In the genomic region with DNA sequence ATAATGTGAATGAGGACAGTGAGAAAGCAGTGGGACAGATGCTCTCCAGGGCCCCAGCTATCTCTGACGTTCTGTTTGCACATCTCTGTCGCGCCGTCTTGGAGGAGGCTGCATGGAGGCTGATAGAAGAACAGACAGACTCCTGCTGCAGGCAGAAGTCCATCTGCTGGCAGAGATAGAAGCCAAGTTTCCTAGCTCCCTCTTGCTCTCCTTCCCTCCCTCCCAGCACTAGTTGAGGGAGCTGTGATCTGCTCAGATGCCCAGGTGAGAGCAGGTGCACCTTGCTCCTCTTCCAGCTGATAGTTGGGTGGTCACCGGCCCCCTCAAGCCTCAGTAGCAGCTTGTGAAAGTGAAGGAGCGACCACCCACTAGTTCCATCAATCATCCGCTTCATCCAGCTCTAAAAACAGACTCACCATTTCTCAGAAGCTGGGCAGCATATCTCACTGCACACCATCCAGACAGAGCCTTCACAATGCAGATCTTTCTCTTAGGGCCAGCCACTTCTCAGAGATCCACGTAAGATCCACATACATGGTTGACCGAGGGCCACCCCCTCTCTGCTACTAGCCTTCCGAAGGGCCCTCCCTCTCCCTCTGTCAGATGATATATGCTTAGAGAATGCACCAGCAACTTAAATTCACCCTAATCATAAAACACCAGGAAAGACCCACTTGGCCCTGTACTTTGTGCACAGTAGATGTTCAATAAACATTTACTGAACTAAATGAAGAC, we compare ENCODE assay signal across 1 cellular context.
A peak's percentile ranks its signal among the peaks of the same experiment; 100 is the strongest.
TF ChIP-seq lines count a peak whose summit lies in the region.

No MANE protein-coding gene starts in this region.

TF ChIP-seq in K562, 482 proteins besides CTCF, POLR2A, EP300 and RAD21 (continued from another document and continues in another):
- TF ChIP-seq, protein P1, sequence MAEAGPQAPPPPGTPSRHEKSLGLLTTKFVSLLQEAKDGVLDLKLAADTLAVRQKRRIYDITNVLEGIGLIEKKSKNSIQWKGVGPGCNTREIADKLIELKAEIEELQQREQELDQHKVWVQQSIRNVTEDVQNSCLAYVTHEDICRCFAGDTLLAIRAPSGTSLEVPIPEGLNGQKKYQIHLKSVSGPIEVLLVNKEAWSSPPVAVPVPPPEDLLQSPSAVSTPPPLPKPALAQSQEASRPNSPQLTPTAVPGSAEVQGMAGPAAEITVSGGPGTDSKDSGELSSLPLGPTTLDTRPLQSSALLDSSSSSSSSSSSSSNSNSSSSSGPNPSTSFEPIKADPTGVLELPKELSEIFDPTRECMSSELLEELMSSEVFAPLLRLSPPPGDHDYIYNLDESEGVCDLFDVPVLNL (CRISPR knock-in tag; IDR thresholded peaks at IDR 0.05; ENCODE audit: low read depth) = no peak
- TF ChIP-seq PHB2 (IDR thresholded peaks at IDR 0.05; ENCODE audit: low read depth) (peak; percentile 98), PCBP2 (IDR thresholded peaks at IDR 0.05; ENCODE audit: low read depth, low read length, poor library complexity, severe bottlenecking) (no peak), ARID2 (IDR thresholded peaks at IDR 0.05) (no peak), TOE1 (IDR thresholded peaks at IDR 0.05; ENCODE audit: borderline replicate concordance) (peak; percentile 75), TOE1 (CRISPR knock-in tag; IDR thresholded peaks at IDR 0.05; ENCODE audit: borderline replicate concordance, low read depth) (no peak), CTBP1 (IDR thresholded peaks at IDR 0.05; ENCODE audit: borderline replicate concordance) (peak; percentile 100), CBFA2T3 (IDR thresholded peaks at IDR 0.05) (peak; percentile 100), PURB (CRISPR knock-in tag; IDR thresholded peaks at IDR 0.05; ENCODE audit: low read depth) (no peak), DNMT1 (IDR thresholded peaks at IDR 0.05) (no peak), ZNF408 (CRISPR knock-in tag; IDR thresholded peaks at IDR 0.05; ENCODE audit: low read depth) (no peak), OTX1 (CRISPR knock-in tag; IDR thresholded peaks at IDR 0.05) (no peak), SMAD1 (IDR thresholded peaks at IDR 0.05; ENCODE audit: low read depth, low read length, partially characterized antibody) (peak; percentile 87), ARNT (IDR thresholded peaks at IDR 0.05) (peak; percentile 92 to 96), ZNF76 (CRISPR knock-in tag; IDR thresholded peaks at IDR 0.05; ENCODE audit: borderline replicate concordance) (no peak), BRF1 (IDR thresholded peaks at IDR 0.05; ENCODE audit: borderline replicate concordance, extremely low read depth, insufficient read length) (no peak), ZNF77 (CRISPR knock-in tag; IDR thresholded peaks at IDR 0.05) (no peak), SNRNP70 (optimal IDR thresholded peaks at IDR 0.05; ENCODE audit: low read depth, low read length) (no peak), CAMTA2 (CRISPR knock-in tag; conservative IDR thresholded peaks at IDR 0.05) (no peak), MEF2A (IDR thresholded peaks at IDR 0.05; ENCODE audit: control insufficient read depth, low read depth, low read length) (peak; percentile 64), CBX2 (IDR thresholded peaks at IDR 0.05; ENCODE audit: insufficient read depth, low read length, poor library complexity, severe bottlenecking) (no peak), RBM25 (IDR thresholded peaks at IDR 0.05; ENCODE audit: low read depth, low read length, severe bottlenecking) (no peak), MAFG (tag; conservative IDR thresholded peaks at IDR 0.05) (peak; percentile 30; the same call in 1 of the 2 replicates), POLR2AphosphoS5 (IDR thresholded peaks at IDR 0.05; ENCODE audit: control insufficient read depth, insufficient read depth, low read depth, low read length) (peak; percentile 99), NCOA4 (IDR thresholded peaks at IDR 0.05; ENCODE audit: partially characterized antibody) (no peak), CBFA2T2 (conservative IDR thresholded peaks at IDR 0.05) (peak; percentile 100), LCOR (CRISPR knock-in tag; IDR thresholded peaks at IDR 0.05) (peak; percentile 77; the same call in 1 of the 2 replicates), GATA2 (CRISPR knock-in tag; IDR thresholded peaks at IDR 0.05) (peak; percentile 100), ZNF717 (CRISPR knock-in tag; IDR thresholded peaks at IDR 0.05) (no peak), SIRT6 (IDR thresholded peaks at IDR 0.05; ENCODE audit: low read depth, low read length) (no peak), ZNF445 (CRISPR knock-in tag; IDR thresholded peaks at IDR 0.05; ENCODE audit: low read depth) (no peak), NFATC3 (IDR thresholded peaks at IDR 0.05) (peak; percentile 86; the same call in 1 of the 2 replicates)
- TF ChIP-seq, protein P2, sequence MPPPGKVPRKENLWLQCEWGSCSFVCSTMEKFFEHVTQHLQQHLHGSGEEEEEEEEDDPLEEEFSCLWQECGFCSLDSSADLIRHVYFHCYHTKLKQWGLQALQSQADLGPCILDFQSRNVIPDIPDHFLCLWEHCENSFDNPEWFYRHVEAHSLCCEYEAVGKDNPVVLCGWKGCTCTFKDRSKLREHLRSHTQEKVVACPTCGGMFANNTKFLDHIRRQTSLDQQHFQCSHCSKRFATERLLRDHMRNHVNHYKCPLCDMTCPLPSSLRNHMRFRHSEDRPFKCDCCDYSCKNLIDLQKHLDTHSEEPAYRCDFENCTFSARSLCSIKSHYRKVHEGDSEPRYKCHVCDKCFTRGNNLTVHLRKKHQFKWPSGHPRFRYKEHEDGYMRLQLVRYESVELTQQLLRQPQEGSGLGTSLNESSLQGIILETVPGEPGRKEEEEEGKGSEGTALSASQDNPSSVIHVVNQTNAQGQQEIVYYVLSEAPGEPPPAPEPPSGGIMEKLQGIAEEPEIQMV (tag; conservative IDR thresholded peaks at IDR 0.05; ENCODE audit: low read depth) = no peak
- TF ChIP-seq, protein P3, sequence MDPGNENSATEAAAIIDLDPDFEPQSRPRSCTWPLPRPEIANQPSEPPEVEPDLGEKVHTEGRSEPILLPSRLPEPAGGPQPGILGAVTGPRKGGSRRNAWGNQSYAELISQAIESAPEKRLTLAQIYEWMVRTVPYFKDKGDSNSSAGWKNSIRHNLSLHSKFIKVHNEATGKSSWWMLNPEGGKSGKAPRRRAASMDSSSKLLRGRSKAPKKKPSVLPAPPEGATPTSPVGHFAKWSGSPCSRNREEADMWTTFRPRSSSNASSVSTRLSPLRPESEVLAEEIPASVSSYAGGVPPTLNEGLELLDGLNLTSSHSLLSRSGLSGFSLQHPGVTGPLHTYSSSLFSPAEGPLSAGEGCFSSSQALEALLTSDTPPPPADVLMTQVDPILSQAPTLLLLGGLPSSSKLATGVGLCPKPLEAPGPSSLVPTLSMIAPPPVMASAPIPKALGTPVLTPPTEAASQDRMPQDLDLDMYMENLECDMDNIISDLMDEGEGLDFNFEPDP (CRISPR knock-in tag; IDR thresholded peaks at IDR 0.05) = peak; percentile 89
- TF ChIP-seq, protein P4, sequence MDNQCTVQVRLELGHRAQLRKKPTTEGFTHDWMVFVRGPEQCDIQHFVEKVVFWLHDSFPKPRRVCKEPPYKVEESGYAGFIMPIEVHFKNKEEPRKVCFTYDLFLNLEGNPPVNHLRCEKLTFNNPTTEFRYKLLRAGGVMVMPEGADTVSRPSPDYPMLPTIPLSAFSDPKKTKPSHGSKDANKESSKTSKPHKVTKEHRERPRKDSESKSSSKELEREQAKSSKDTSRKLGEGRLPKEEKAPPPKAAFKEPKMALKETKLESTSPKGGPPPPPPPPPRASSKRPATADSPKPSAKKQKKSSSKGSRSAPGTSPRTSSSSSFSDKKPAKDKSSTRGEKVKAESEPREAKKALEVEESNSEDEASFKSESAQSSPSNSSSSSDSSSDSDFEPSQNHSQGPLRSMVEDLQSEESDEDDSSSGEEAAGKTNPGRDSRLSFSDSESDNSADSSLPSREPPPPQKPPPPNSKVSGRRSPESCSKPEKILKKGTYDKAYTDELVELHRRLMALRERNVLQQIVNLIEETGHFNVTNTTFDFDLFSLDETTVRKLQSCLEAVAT (IDR thresholded peaks at IDR 0.05) = peak; percentile 22 to 50; a peak in 2 of 4 replicates
- TF ChIP-seq, protein P5, sequence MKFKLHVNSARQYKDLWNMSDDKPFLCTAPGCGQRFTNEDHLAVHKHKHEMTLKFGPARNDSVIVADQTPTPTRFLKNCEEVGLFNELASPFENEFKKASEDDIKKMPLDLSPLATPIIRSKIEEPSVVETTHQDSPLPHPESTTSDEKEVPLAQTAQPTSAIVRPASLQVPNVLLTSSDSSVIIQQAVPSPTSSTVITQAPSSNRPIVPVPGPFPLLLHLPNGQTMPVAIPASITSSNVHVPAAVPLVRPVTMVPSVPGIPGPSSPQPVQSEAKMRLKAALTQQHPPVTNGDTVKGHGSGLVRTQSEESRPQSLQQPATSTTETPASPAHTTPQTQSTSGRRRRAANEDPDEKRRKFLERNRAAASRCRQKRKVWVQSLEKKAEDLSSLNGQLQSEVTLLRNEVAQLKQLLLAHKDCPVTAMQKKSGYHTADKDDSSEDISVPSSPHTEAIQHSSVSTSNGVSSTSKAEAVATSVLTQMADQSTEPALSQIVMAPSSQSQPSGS (CRISPR knock-in tag; IDR thresholded peaks at IDR 0.05) = no peak
- TF ChIP-seq, protein P6, sequence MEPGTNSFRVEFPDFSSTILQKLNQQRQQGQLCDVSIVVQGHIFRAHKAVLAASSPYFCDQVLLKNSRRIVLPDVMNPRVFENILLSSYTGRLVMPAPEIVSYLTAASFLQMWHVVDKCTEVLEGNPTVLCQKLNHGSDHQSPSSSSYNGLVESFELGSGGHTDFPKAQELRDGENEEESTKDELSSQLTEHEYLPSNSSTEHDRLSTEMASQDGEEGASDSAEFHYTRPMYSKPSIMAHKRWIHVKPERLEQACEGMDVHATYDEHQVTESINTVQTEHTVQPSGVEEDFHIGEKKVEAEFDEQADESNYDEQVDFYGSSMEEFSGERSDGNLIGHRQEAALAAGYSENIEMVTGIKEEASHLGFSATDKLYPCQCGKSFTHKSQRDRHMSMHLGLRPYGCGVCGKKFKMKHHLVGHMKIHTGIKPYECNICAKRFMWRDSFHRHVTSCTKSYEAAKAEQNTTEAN (CRISPR knock-in tag; IDR thresholded peaks at IDR 0.05) = no peak
- TF ChIP-seq, protein P7, sequence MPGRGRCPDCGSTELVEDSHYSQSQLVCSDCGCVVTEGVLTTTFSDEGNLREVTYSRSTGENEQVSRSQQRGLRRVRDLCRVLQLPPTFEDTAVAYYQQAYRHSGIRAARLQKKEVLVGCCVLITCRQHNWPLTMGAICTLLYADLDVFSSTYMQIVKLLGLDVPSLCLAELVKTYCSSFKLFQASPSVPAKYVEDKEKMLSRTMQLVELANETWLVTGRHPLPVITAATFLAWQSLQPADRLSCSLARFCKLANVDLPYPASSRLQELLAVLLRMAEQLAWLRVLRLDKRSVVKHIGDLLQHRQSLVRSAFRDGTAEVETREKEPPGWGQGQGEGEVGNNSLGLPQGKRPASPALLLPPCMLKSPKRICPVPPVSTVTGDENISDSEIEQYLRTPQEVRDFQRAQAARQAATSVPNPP (IDR thresholded peaks at IDR 0.05; ENCODE audit: borderline replicate concordance, insufficient read depth, insufficient read length) = no peak
- TF ChIP-seq, protein P8, sequence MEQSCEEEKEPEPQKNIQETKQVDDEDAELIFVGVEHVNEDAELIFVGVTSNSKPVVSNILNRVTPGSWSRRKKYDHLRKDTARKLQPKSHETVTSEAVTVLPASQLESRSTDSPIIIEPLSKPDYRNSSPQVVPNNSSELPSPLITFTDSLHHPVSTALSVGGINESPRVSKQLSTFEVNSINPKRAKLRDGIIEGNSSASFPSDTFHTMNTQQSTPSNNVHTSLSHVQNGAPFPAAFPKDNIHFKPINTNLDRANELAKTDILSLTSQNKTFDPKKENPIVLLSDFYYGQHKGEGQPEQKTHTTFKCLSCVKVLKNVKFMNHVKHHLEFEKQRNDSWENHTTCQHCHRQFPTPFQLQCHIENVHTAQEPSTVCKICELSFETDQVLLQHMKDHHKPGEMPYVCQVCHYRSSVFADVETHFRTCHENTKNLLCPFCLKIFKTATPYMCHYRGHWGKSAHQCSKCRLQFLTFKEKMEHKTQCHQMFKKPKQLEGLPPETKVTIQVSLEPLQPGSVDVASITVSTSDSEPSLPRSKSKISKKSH (CRISPR knock-in tag; IDR thresholded peaks at IDR 0.05) = no peak
- TF ChIP-seq, protein P9, sequence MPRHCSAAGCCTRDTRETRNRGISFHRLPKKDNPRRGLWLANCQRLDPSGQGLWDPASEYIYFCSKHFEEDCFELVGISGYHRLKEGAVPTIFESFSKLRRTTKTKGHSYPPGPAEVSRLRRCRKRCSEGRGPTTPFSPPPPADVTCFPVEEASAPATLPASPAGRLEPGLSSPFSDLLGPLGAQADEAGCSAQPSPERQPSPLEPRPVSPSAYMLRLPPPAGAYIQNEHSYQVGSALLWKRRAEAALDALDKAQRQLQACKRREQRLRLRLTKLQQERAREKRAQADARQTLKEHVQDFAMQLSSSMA (CRISPR knock-in tag; IDR thresholded peaks at IDR 0.05) = no peak
- TF ChIP-seq, protein P10, sequence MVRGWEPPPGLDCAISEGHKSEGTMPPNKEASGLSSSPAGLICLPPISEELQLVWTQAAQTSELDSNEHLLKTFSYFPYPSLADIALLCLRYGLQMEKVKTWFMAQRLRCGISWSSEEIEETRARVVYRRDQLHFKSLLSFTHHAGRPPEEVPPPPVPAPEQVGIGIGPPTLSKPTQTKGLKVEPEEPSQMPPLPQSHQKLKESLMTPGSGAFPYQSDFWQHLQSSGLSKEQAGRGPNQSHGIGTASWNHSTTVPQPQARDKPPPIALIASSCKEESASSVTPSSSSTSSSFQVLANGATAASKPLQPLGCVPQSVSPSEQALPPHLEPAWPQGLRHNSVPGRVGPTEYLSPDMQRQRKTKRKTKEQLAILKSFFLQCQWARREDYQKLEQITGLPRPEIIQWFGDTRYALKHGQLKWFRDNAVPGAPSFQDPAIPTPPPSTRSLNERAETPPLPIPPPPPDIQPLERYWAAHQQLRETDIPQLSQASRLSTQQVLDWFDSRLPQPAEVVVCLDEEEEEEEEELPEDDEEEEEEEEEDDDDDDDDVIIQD (CRISPR knock-in tag; IDR thresholded peaks at IDR 0.05) = no peak
